ENCODE assay signal across 30 cellular contexts in genomic region chr15:98565566-98565965, GRCh38.
"Had no signal": no experiment of that assay in that cellular context is flagged by ENCODE, and none has a peak within 500 bp of the region (broad histone marks: within the 10 kb centered on the region; RNA-seq: fewer than 3 reads in every experiment).

No MANE protein-coding gene starts in this region.

- H3K36me3 Mint-ChIP-seq: activated naive CD4-positive, alpha-beta T cell treated with anti-CD3 and anti-CD28 coated beads, Interleukin-2, amount 50 U/mL, for 24 hours; activated naive CD8-positive, alpha-beta T cell treated with anti-CD3 and anti-CD28 coated beads for 36 hours had no signal

- H3K9me3 Mint-ChIP-seq: activated B cell treated with CpG ODN at 0.5 μM for 24 hours; activated CD8-positive, alpha-beta T cell treated with anti-CD3 and anti-CD28 coated beads for 36 hours; activated naive CD4-positive, alpha-beta T cell treated with anti-CD3 and anti-CD28 coated beads, Interleukin-2, amount 50 U/mL, for 24 hours; activated naive CD8-positive, alpha-beta T cell treated with anti-CD3 and anti-CD28 coated beads for 36 hours; activated naive CD8-positive, alpha-beta T cell treated with anti-CD3 and anti-CD28 coated beads, Interleukin-2, amount 50 U/mL, for 24 hours; activated T-cell treated with anti-CD3 and anti-CD28 coated beads, Interleukin-2, amount 50 U/mL, for 4 hours; activated T-helper 17 cell treated with anti-CD3 and anti-CD28 coated beads, Interleukin-2, amount 50 U/mL, for 72 hours; central memory CD8-positive, alpha-beta T cell; T-helper 2 cell treated with Interferon-gamma antibody and Interleukin-4, amounts not matched to agents 5 μg/mL and 100 μg/mL, for 36 hours had no signal

- DNase-seq: activated B cell treated with CpG ODN at 0.5 μM for 24 hours; activated CD4-positive, alpha-beta T cell treated with anti-CD3 and anti-CD28 coated beads for 48 hours; activated CD4-positive, alpha-beta T cell treated with anti-CD3 and anti-CD28 coated beads, Interleukin-2, amount 50 U/mL, for 1 hour; activated CD4-positive, alpha-beta T cell treated with anti-CD3 and anti-CD28 coated beads, Interleukin-2, amount 50 U/mL, for 48 hours; activated CD8-positive, alpha-beta memory T cell treated with anti-CD3 and anti-CD28 coated beads for 24 hours; activated CD8-positive, alpha-beta T cell treated with anti-CD3 and anti-CD28 coated beads for 36 hours; activated effector memory CD4-positive, alpha-beta T cell treated with Interleukin-2 at 50 U/mL for 16 hours; activated gamma-delta T cell treated with Interleukin-2 at 50 U/mL for 16 hours; activated naive CD4-positive, alpha-beta T cell treated with Interleukin-2 at 50 U/mL for 16 hours; activated naive CD8-positive, alpha-beta T cell treated with anti-CD3 and anti-CD28 coated beads for 36 hours; activated naive CD8-positive, alpha-beta T cell treated with anti-CD3 and anti-CD28 coated beads, Interleukin-2, amount 50 U/mL, for 24 hours; activated T-cell treated with anti-CD3 and anti-CD28 coated beads, Interleukin-2, amount 50 U/mL, for 4 hours; adrenal gland; amygdala; aorta; brain microvascular endothelial cell; effector CD8-positive, alpha-beta T cell; esophagus squamous epithelium; foreskin melanocyte; T-helper 1 cell; T-helper 17 cell; T1000; WERI-Rb-1 had no signal

- ATAC-seq: activated CD4-positive, CD25-positive, alpha-beta regulatory T cell treated with anti-CD3 and anti-CD28 coated beads, Interleukin-2, amount 50 U/mL, for 24 hours; activated CD8-positive, alpha-beta T cell treated with anti-CD3 and anti-CD28 coated beads for 36 hours; activated naive CD8-positive, alpha-beta T cell treated with anti-CD3 and anti-CD28 coated beads, Interleukin-2, amount 50 U/mL, for 24 hours; activated T-cell treated with anti-CD3 and anti-CD28 coated beads, Interleukin-2, amount 50 U/mL, for 4 hours; activated T-helper 17 cell treated with anti-CD3 and anti-CD28 coated beads, Interleukin-2, amount 50 U/mL, for 72 hours; gastroesophageal sphincter; T-helper 17 cell had no signal

- H3K4me3 ChIP-seq: adrenal gland, esophagus squamous epithelium, gastroesophageal sphincter had no signal

- H3K4me3 Mint-ChIP-seq: activated B cell treated with CpG ODN at 0.5 μM for 24 hours; activated CD8-positive, alpha-beta T cell treated with anti-CD3 and anti-CD28 coated beads for 36 hours; activated naive CD4-positive, alpha-beta T cell treated with anti-CD3 and anti-CD28 coated beads, Interleukin-2, amount 50 U/mL, for 24 hours; activated naive CD8-positive, alpha-beta T cell treated with anti-CD3 and anti-CD28 coated beads for 36 hours; activated naive CD8-positive, alpha-beta T cell treated with anti-CD3 and anti-CD28 coated beads, Interleukin-2, amount 50 U/mL, for 24 hours; activated T-cell treated with anti-CD3 and anti-CD28 coated beads, Interleukin-2, amount 50 U/mL, for 4 hours; activated T-helper 17 cell treated with anti-CD3 and anti-CD28 coated beads, Interleukin-2, amount 50 U/mL, for 72 hours; central memory CD8-positive, alpha-beta T cell; T-helper 17 cell; T-helper 2 cell treated with Interferon-gamma antibody and Interleukin-4, amounts not matched to agents 5 μg/mL and 100 μg/mL, for 36 hours had no signal

- H3K4me1 Mint-ChIP-seq: activated B cell treated with CpG ODN at 0.5 μM for 24 hours; activated naive CD8-positive, alpha-beta T cell treated with anti-CD3 and anti-CD28 coated beads for 36 hours; activated naive CD8-positive, alpha-beta T cell treated with anti-CD3 and anti-CD28 coated beads, Interleukin-2, amount 50 U/mL, for 24 hours; activated T-helper 17 cell treated with anti-CD3 and anti-CD28 coated beads, Interleukin-2, amount 50 U/mL, for 72 hours; central memory CD8-positive, alpha-beta T cell; T-helper 17 cell had no signal

- H3K27ac ChIP-seq: adrenal gland, brain microvascular endothelial cell, epithelial cell of prostate, esophagus squamous epithelium, gastroesophageal sphincter, WERI-Rb-1 had no signal

- H3K27ac Mint-ChIP-seq: activated B cell treated with CpG ODN at 0.5 μM for 24 hours; activated CD8-positive, alpha-beta T cell treated with anti-CD3 and anti-CD28 coated beads for 36 hours; activated naive CD4-positive, alpha-beta T cell treated with anti-CD3 and anti-CD28 coated beads, Interleukin-2, amount 50 U/mL, for 24 hours; activated naive CD8-positive, alpha-beta T cell treated with anti-CD3 and anti-CD28 coated beads for 36 hours; activated naive CD8-positive, alpha-beta T cell treated with anti-CD3 and anti-CD28 coated beads, Interleukin-2, amount 50 U/mL, for 24 hours; activated T-helper 17 cell treated with anti-CD3 and anti-CD28 coated beads, Interleukin-2, amount 50 U/mL, for 72 hours; T-helper 17 cell; T-helper 2 cell treated with Interferon-gamma antibody and Interleukin-4, amounts not matched to agents 5 μg/mL and 100 μg/mL, for 36 hours had no signal

- H3K36me3 ChIP-seq: adrenal gland, brain microvascular endothelial cell, esophagus squamous epithelium, gastroesophageal sphincter, WERI-Rb-1 had no signal

- H3K9me3 ChIP-seq: adrenal gland, esophagus squamous epithelium had no signal

- H3K4me1 ChIP-seq: adrenal gland, gastroesophageal sphincter had no signal

- H3K27me3 ChIP-seq: brain microvascular endothelial cell had no signal
